13 cellular contexts compared by ENCODE assay signal in the genomic region with DNA sequence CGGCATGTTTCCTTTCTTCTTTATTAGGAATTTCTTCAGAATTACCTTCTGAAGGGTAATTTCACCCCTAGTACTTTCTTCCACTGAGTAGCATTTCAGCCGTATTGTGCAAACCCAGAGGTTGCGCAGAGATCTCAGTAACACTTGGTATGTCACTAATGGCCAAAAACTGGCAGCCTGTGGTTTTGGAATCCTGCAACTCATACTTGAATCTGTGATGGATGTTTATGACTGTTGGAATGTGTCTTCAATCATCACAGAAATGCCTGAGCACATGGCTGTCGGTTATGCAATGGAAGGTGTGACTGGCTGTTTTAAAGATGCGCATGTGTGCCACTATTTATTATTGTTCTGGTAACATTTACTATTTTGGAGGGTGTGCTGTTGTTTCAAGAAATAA.
A peak's percentile ranks its signal among the peaks of the same experiment; 100 is the strongest.
DNase-seq lines count a peak whose midpoint lies in the region; ATAC-seq and TF ChIP-seq lines count a peak whose summit lies in the region.
"Had no signal": no experiment of that assay in that cellular context is flagged by ENCODE, and none has a peak within 500 bp of the region (broad histone marks: within the 10 kb centered on the region; RNA-seq: fewer than 3 reads in every experiment).

No MANE protein-coding gene starts in this region.

- H3K4me2 ChIP-seq in smooth muscle cell (peak overlapping the region; percentile 25), mammary epithelial cell (ENCODE audit: insufficient read depth, low read depth, low read length) (no peak overlapping the region)
- H3K4me2 ChIP-seq: KMS-11 had no signal

- CTCF ChIA-PET in mammary epithelial cell (lab: Charles Lee; ENCODE audit: low non-redundant PET), result no interaction called here

- TF ChIP-seq CTCF in smooth muscle cell (IDR thresholded peaks at IDR 0.05; ENCODE audit: borderline replicate concordance, insufficient read depth, poor library complexity, severe bottlenecking) (no peak), mammary epithelial cell (conservative IDR thresholded peaks at IDR 0.05 in 1 of 2, IDR thresholded peaks at IDR 0.05 in 1 of 2; ENCODE audit: extremely low read depth in 1 of 2, insufficient read depth in 1 of 2, low read depth in 1 of 2, low read length in 2 of 2) (no peak)

- 73% methylated on average over 5 of the region's 5 CpGs for whole genome bisulfite sequencing in smooth muscle cell (ENCODE audit: low lambda C conversion rate)
- WGBS in mammary epithelial cell (ENCODE audit: low coverage, missing lambda C conversion rate), result 87% methylated on average over 5 of the region's 5 CpGs

- H3K4me1 ChIP-seq in smooth muscle cell (ENCODE audit: low read depth) (no peaks in the 10 kb centered on the region), mammary epithelial cell (ENCODE audit: insufficient read depth, low read length) (no peaks in the 10 kb centered on the region)

- no peaks in the 10 kb centered on the region for H3K9me3 ChIP-seq in smooth muscle cell (replicated peaks; ENCODE audit: low read depth)
- no peaks in the 10 kb centered on the region for H3K9me3 ChIP-seq in mammary epithelial cell (replicated peaks; ENCODE audit: insufficient read depth, low read length)

- no peak for ATAC-seq in activated T-cell treated with anti-CD3 and anti-CD28 coated beads, Interleukin-2, amount 50 U/mL, for 72 hours (replicated peaks in 1 of 2)
- ATAC-seq in HG02798 (IDR thresholded peaks at IDR 0.05; ENCODE audit: poor library complexity, unreplicated experiment), result no peak
- ATAC-seq: natural killer cell treated with Interleukin-12 subunit alpha and Interleukin-12 subunit beta and Interleukin-15 and Interleukin-18, amount 100 ng/mL, for 72 hours; stimulated activated naive CD8-positive, alpha-beta T cell treated with anti-CD3 and anti-CD28 coated beads, Interleukin-15, amount 100 ng/mL, for 72 hours had no signal

- peaks cover 0 to 2% of the 10 kb centered on the region in 2 donors for H3K36me3 Mint-ChIP-seq in activated T-cell treated with anti-CD3 and anti-CD28 coated beads, Interleukin-2, amount 50 U/mL, for 72 hours (ENCODE audit: insufficient read depth in 2 of 2)
- H3K36me3 Mint-ChIP-seq: CD8-positive, alpha-beta memory T cell; natural killer cell treated with Interleukin-12 subunit alpha and Interleukin-12 subunit beta and Interleukin-15 and Interleukin-18, amount 100 ng/mL, for 72 hours had no signal

- H3K9ac ChIP-seq in smooth muscle cell (ENCODE audit: low read depth) (no peak overlapping the region), mammary epithelial cell (ENCODE audit: insufficient read depth, low read length) (no peak overlapping the region)
- H3K9ac ChIP-seq: KMS-11 had no signal

- H3K4me3 ChIP-seq in smooth muscle cell, result no peak overlapping the region
- H3K4me3 ChIP-seq in mammary epithelial cell (replicated peaks in 1 of 3; ENCODE audit: insufficient read depth in 1 of 3, low read depth in 2 of 3, low read length in 3 of 3), result no peak overlapping the region

- H3K9me3 Mint-ChIP-seq in activated T-cell treated with anti-CD3 and anti-CD28 coated beads, Interleukin-2, amount 50 U/mL, for 72 hours, result no peaks in the 10 kb centered on the region

- H3K79me2 ChIP-seq in smooth muscle cell (ENCODE audit: low read depth), result no peaks in the 10 kb centered on the region
- no peaks in the 10 kb centered on the region for H3K79me2 ChIP-seq in mammary epithelial cell (ENCODE audit: insufficient read depth, low read length)

- no TSS peak for BruUV-seq in mammary epithelial cell (replicated peaks; lab: Mats Ljungman, UMichigan)

- in situ Hi-C loops in mammary epithelial cell (cut with MboI; ENCODE audit: low sequenced_read_pairs in 2 of 2), result no loop called here

- no peak overlapping the region for H3K27ac ChIP-seq in smooth muscle cell (ENCODE audit: low read depth)
- H3K27ac ChIP-seq in mammary epithelial cell (ENCODE audit: insufficient read depth, low read depth, low read length), result no peak overlapping the region
- H3K27ac ChIP-seq: KMS-11 had no signal

- H3K27me3 ChIP-seq in smooth muscle cell (ENCODE audit: low read depth) (no peaks in the 10 kb centered on the region), mammary epithelial cell (ENCODE audit: insufficient read depth, low read length) (no peaks in the 10 kb centered on the region)

- H2AFZ ChIP-seq in smooth muscle cell (ENCODE audit: low read depth), result no peak overlapping the region
- no peak overlapping the region for H2AFZ ChIP-seq in mammary epithelial cell (ENCODE audit: low read depth, low read length)

- H3K4me1 Mint-ChIP-seq in activated T-cell treated with anti-CD3 and anti-CD28 coated beads, Interleukin-2, amount 50 U/mL, for 72 hours (ENCODE audit: low read depth), result no peaks in the 10 kb centered on the region
- H3K4me1 Mint-ChIP-seq: CD8-positive, alpha-beta memory T cell; stimulated activated naive CD8-positive, alpha-beta T cell treated with anti-CD3 and anti-CD28 coated beads, Interleukin-15, amount 100 ng/mL, for 72 hours had no signal

- intact Hi-C loops in mammary epithelial cell (cut with micrococcal nuclease), result no loop called here

- no peak overlapping the region for H3K4me3 Mint-ChIP-seq in activated T-cell treated with anti-CD3 and anti-CD28 coated beads, Interleukin-2, amount 50 U/mL, for 72 hours
- H3K4me3 Mint-ChIP-seq: CD8-positive, alpha-beta memory T cell; natural killer cell treated with Interleukin-12 subunit alpha and Interleukin-12 subunit beta and Interleukin-15 and Interleukin-18, amount 100 ng/mL, for 72 hours; stimulated activated naive CD8-positive, alpha-beta T cell treated with anti-CD3 and anti-CD28 coated beads, Interleukin-15, amount 100 ng/mL, for 72 hours had no signal

- H3K27ac Mint-ChIP-seq in activated T-cell treated with anti-CD3 and anti-CD28 coated beads, Interleukin-2, amount 50 U/mL, for 72 hours, result no peak overlapping the region
- H3K27ac Mint-ChIP-seq: CD8-positive, alpha-beta memory T cell; natural killer cell treated with Interleukin-12 subunit alpha and Interleukin-12 subunit beta and Interleukin-15 and Interleukin-18, amount 100 ng/mL, for 72 hours; stimulated activated naive CD8-positive, alpha-beta T cell treated with anti-CD3 and anti-CD28 coated beads, Interleukin-15, amount 100 ng/mL, for 72 hours had no signal

- H3K27me3 Mint-ChIP-seq in activated T-cell treated with anti-CD3 and anti-CD28 coated beads, Interleukin-2, amount 50 U/mL, for 72 hours (ENCODE audit: low read depth), result peaks cover 15% of the 10 kb centered on the region
- H3K27me3 Mint-ChIP-seq: stimulated activated naive CD8-positive, alpha-beta T cell treated with anti-CD3 and anti-CD28 coated beads, Interleukin-15, amount 100 ng/mL, for 72 hours had no signal

- dilution Hi-C loops in mammary epithelial cell (cut with HindIII; ENCODE audit: low sequenced_read_pairs), result no loop called here

- H4K20me1 ChIP-seq in smooth muscle cell (ENCODE audit: low read depth) (no peaks in the 10 kb centered on the region), mammary epithelial cell (ENCODE audit: insufficient read depth, low read length) (no peaks in the 10 kb centered on the region)

- H3K36me3 ChIP-seq in smooth muscle cell (ENCODE audit: low read depth) (no peaks in the 10 kb centered on the region), mammary epithelial cell (ENCODE audit: insufficient read depth, low read length) (no peaks in the 10 kb centered on the region)

- H3F3A ChIP-seq in smooth muscle cell (ENCODE audit: low read depth), result no peaks in the 10 kb centered on the region

- DNase-seq in GM04503 (ENCODE audit: low read depth), result peak; percentile 98
- DNase-seq in NOMO-1 treated with dmso at 0.1 percent for 144 hours (lab: John Stamatoyannopoulos, UW; ENCODE audit: unreplicated experiment), result peak; percentile 83
- DNase-seq in fibroblast of peridontal ligament (ENCODE audit: extremely low read depth), result peak; percentile 91
- no peak for DNase-seq in smooth muscle cell (lab: John Stamatoyannopoulos, UW; ENCODE audit: unreplicated experiment)
- no peak for DNase-seq in activated T-cell treated with anti-CD3 and anti-CD28 coated beads, Interleukin-2, amount 50 U/mL, for 72 hours
- no peak for DNase-seq in mucosa of gallbladder (ENCODE audit: low spot score)
- DNase-seq in mammary epithelial cell, result no peak
- DNase-seq: CD8-positive, alpha-beta memory T cell; NK-92 treated with Interleukin-12 subunit alpha and Interleukin-12 subunit beta, amount 100 ng/mL, for 24 hours; stimulated activated naive CD8-positive, alpha-beta T cell treated with anti-CD3 and anti-CD28 coated beads, Interleukin-15, amount 100 ng/mL, for 72 hours had no signal

Comparison
In these comparisons a context has a peak if more than half of its experiments do, and no peak if none do; other contexts are left out.
1. DNase-seq: peak in GM04503 (single experiment), NOMO-1 treated with dmso at 0.1 percent for 144 hours (single experiment) and fibroblast of peridontal ligament (single experiment); none in smooth muscle cell (single experiment), activated T-cell treated with anti-CD3 and anti-CD28 coated beads, Interleukin-2, amount 50 U/mL, for 72 hours (0 of 2), mucosa of gallbladder (single experiment) and mammary epithelial cell (single experiment).